Comparison of ENCODE assay signal across 19 cellular contexts in genomic region chr19:40219029-40219428, GRCh38. TPM values are rescaled to one million over a fixed set of nuclear protein-coding genes. Genes with fewer than 3 reads are reported as not detected.
"Had no signal": no experiment of that assay in that cellular context is flagged by ENCODE, and none has a peak within 500 bp of the region (broad histone marks: within the 10 kb centered on the region; RNA-seq: fewer than 3 reads in every experiment).

No MANE protein-coding gene starts in this region.

RNA-seq across cellular contexts. Expression of gene TTC9B, which starts 0.8 kb away (rescaled TPM):
- total RNA-seq: activated CD4-positive, alpha-beta memory T cell treated with anti-CD3 and anti-CD28 coated beads, Interleukin-2, amount 10 ng/mL, durations not matched to agents 7 days and 5 days; activated CD4-positive, alpha-beta T cell treated with anti-CD3 and anti-CD28 coated beads, Interleukin-2, amount 10 ng/mL, durations not matched to agents 7 days and 5 days; activated naive CD4-positive, alpha-beta T cell treated with anti-CD3 and anti-CD28 coated beads, Interleukin-2, amount 50 U/mL, for 72 hours; activated naive CD8-positive, alpha-beta T cell treated with anti-CD3 and anti-CD28 coated beads, Interleukin-2, amount 10 ng/mL, durations not matched to agents 7 days and 5 days; activated T-cell treated with anti-CD3 and anti-CD28 coated beads, Interleukin-2, amount 50 U/mL, for 72 hours; ascending aorta; bronchial epithelial cell; cardiac septum; dermis blood vessel endothelial cell; endothelial cell of umbilical vein; esophagus squamous epithelium; fibroblast of lung; fibroblast of villous mesenchyme; gastroesophageal sphincter; glomerular endothelial cell; heart right ventricle; hepatocyte; T-helper 2 cell treated with Interferon-gamma antibody and Interleukin-4, amounts not matched to agents 100 ng/mL and 5 ng/mL, for 36 hours; WTC11 had no signal

RNA-seq across cellular contexts. Expression of gene CCNP, which starts 7.5 kb away (rescaled TPM):
- total RNA-seq: activated CD4-positive, alpha-beta memory T cell treated with anti-CD3 and anti-CD28 coated beads, Interleukin-2, amount 10 ng/mL, durations not matched to agents 7 days and 5 days; ascending aorta; bronchial epithelial cell; endothelial cell of umbilical vein; esophagus squamous epithelium; glomerular endothelial cell; heart right ventricle; hepatocyte had no signal
